ENCODE assay signal across 12 cellular contexts in the genomic region with DNA sequence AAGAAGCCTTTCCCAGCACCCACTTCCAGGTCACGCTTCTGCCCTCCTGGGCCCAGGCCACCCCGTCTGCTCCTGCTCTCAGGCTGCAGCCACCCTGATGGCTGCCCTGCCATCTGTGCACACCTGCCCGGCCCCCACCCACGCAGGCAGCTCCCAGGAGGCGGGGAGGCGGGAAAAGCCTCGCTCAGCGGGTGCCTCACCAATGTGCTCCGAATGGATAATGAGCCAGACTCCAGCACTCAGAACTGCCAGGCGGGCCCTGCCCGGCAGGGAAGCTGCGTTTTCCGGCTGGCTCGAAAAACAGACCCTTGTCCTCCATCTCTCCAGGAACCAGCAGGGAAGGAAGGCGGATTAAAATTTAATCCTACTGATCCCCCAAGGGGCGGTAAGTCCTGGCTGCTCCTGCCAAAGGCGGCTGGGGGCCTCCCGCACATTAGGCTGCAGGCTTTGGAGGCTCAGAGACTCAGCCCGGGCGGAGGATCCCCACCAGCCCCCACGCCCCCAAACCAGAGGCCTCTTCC.
DNase-seq lines count a peak whose midpoint lies in the region; ATAC-seq and TF ChIP-seq lines count a peak whose summit lies in the region.
"Had no signal": no experiment of that assay in that cellular context is flagged by ENCODE, and none has a peak within 500 bp of the region (broad histone marks: within the 10 kb centered on the region; RNA-seq: fewer than 3 reads in every experiment).

No MANE protein-coding gene starts in this region.

- DNase-seq in DMS 273 treated with DMSO at 0.1 percent for 48 hours (lab: John Stamatoyannopoulos, UW) (peak; percentile 41), NCI-H2107 (lab: John Stamatoyannopoulos, UW) (peak; percentile 91), body of pancreas (peak in 2 of 4 donors; percentile 43 to 44)
- DNase-seq in natural killer cell treated with Interleukin-12 subunit alpha and Interleukin-12 subunit beta and Interleukin-15 and Interleukin-18, amount 100 ng/mL, for 72 hours (ENCODE audit: low spot score): peak; percentile 58
- no peak for DNase-seq in activated CD4-positive, alpha-beta T cell treated with anti-CD3 and anti-CD28 coated beads for 48 hours
- DNase-seq: activated T-cell treated with anti-CD3 and anti-CD28 coated beads for 4 hours; CD8-positive, alpha-beta memory T cell; NCI-H446 treated with DMSO at 0.1 percent for 48 hours had no signal

- peak overlapping the region in 1 of 2 donors; percentile 67 for H3K27ac Mint-ChIP-seq in natural killer cell treated with Interleukin-12 subunit alpha and Interleukin-12 subunit beta and Interleukin-15 and Interleukin-18, amount 100 ng/mL, for 72 hours

- WGBS in body of pancreas, 2 donors: 82 to 93% methylated on average over 8 to 21 of the region's 21 CpGs

- peaks cover 4 to 7% of the 10 kb centered on the region in 2 donors for H3K36me3 ChIP-seq in body of pancreas (replicated peaks in 1 of 2; ENCODE audit: insufficient read depth in 1 of 2, low read depth in 2 of 2)

- no peak for TF ChIP-seq CTCF in body of pancreas (IDR thresholded peaks at IDR 0.05)

- H3K4me1 Mint-ChIP-seq in natural killer cell treated with Interleukin-12 subunit alpha and Interleukin-12 subunit beta and Interleukin-15 and Interleukin-18, amount 100 ng/mL, for 72 hours (ENCODE audit: low read depth in 2 of 2): peaks cover 64 to 65% of the 10 kb centered on the region in 2 donors

- H3K4me1 ChIP-seq in body of pancreas: peaks cover 4% of the 10 kb centered on the region

- H3K27me3 ChIP-seq in body of pancreas: no peaks in the 10 kb centered on the region

- no peak overlapping the region for H3K4me3 Mint-ChIP-seq in natural killer cell treated with Interleukin-12 subunit alpha and Interleukin-12 subunit beta and Interleukin-15 and Interleukin-18, amount 100 ng/mL, for 72 hours

- ATAC-seq in body of pancreas (peak; percentile 29), HG03139 (IDR thresholded peaks at IDR 0.05; ENCODE audit: unreplicated experiment) (no peak), HG03108 (IDR thresholded peaks at IDR 0.05; ENCODE audit: unreplicated experiment) (no peak), GM18511 (IDR thresholded peaks at IDR 0.05; ENCODE audit: unreplicated experiment) (no peak)
- ATAC-seq in natural killer cell treated with Interleukin-12 subunit alpha and Interleukin-12 subunit beta and Interleukin-15 and Interleukin-18, amount 100 ng/mL, for 72 hours: no peak

- H3K27me3 Mint-ChIP-seq in natural killer cell treated with Interleukin-12 subunit alpha and Interleukin-12 subunit beta and Interleukin-15 and Interleukin-18, amount 100 ng/mL, for 72 hours: no peaks in the 10 kb centered on the region
- H3K27me3 Mint-ChIP-seq: CD8-positive, alpha-beta memory T cell had no signal

- H3K36me3 Mint-ChIP-seq in natural killer cell treated with Interleukin-12 subunit alpha and Interleukin-12 subunit beta and Interleukin-15 and Interleukin-18, amount 100 ng/mL, for 72 hours: peaks cover 16% of the 10 kb centered on the region

- no peaks in the 10 kb centered on the region for H3K9me3 ChIP-seq in body of pancreas

- H3K27ac ChIP-seq in body of pancreas: no peak overlapping the region
- H3K27ac ChIP-seq: HL-60 had no signal

- intact Hi-C loops in body of pancreas (cut with DNase I): loop anchor here (10.0 kb wide), 1 partner anchor 679 kb away; no protein-coding TSS in a partner anchor

- H3K9me3 Mint-ChIP-seq in natural killer cell treated with Interleukin-12 subunit alpha and Interleukin-12 subunit beta and Interleukin-15 and Interleukin-18, amount 100 ng/mL, for 72 hours: peaks cover 3% of the 10 kb centered on the region
- H3K9me3 Mint-ChIP-seq: CD8-positive, alpha-beta memory T cell had no signal

- no peak for TF ChIP-seq POLR2A in body of pancreas (IDR thresholded peaks at IDR 0.05)

- no peak overlapping the region for H3K4me3 ChIP-seq in body of pancreas
